Comparison of ENCODE assay signal across 16 cellular contexts in genomic region chr2:108633379-108633778, GRCh38.
DNase-seq lines count a peak whose midpoint lies in the region; ATAC-seq and TF ChIP-seq lines count a peak whose summit lies in the region.
"Had no signal": no experiment of that assay in that cellular context is flagged by ENCODE, and none has a peak within 500 bp of the region (broad histone marks: within the 10 kb centered on the region; RNA-seq: fewer than 3 reads in every experiment).

No MANE protein-coding gene starts in this region.

- H3K27me3 ChIP-seq in OCI-LY1 (ENCODE audit: insufficient read depth, low read length) (no peaks in the 10 kb centered on the region), upper lobe of left lung (no peaks in the 10 kb centered on the region)
- H3K27me3 ChIP-seq: brain microvascular endothelial cell had no signal

- peaks cover 52% of the 10 kb centered on the region for H3K79me2 ChIP-seq in OCI-LY1 (ENCODE audit: insufficient read depth, low read length)

- H3K4me1 ChIP-seq in OCI-LY1 (ENCODE audit: insufficient read depth, low read length, severe bottlenecking), result peaks cover 91% of the 10 kb centered on the region
- H3K4me1 ChIP-seq in upper lobe of left lung, result peaks cover 54 to 68% (median 63%) of the 10 kb centered on the region in 4 donors

- no peak for DNase-seq in activated T-cell treated with anti-CD3 and anti-CD28 coated beads, Interleukin-2, amount 50 U/mL, for 24 hours
- no peak for DNase-seq in activated T-cell treated with anti-CD3 and anti-CD28 coated beads for 4 hours
- DNase-seq in glutamatergic neuron, result no peak
- no peak for DNase-seq in upper lobe of left lung
- no peak for DNase-seq in coronary artery (ENCODE audit: low spot score)
- DNase-seq in GM19240 (ENCODE audit: insufficient read length, low spot score), result no peak
- DNase-seq: activated CD4-positive, alpha-beta T cell treated with anti-CD3 and anti-CD28 coated beads for 1 hour; activated CD8-positive, alpha-beta memory T cell treated with anti-CD3 and anti-CD28 coated beads, Interleukin-2, amount 50 U/mL, for 48 hours; activated naive CD4-positive, alpha-beta T cell treated with anti-CD3 and anti-CD28 coated beads, Interleukin-2, amount 50 U/mL, for 16 hours; brain microvascular endothelial cell; Karpas-422; left colon; NK-92 treated with Interleukin-12 subunit alpha and Interleukin-12 subunit beta, amount 100 ng/mL, for 24 hours had no signal

- H2AFZ ChIP-seq in OCI-LY1 (ENCODE audit: low read length), result no peak overlapping the region

- 60 to 71% methylated on average over 3 of the region's 3 CpGs for WGBS in upper lobe of left lung, 2 donors

- peak overlapping the region; percentile 51; the same call in 1 of the 2 replicates for H3K4me2 ChIP-seq in OCI-LY1 (ENCODE audit: low read length)

- no peak for TF ChIP-seq POLR2A in upper lobe of left lung (IDR thresholded peaks at IDR 0.05)

- no peak overlapping the region; the same call in 1 of the 2 replicates for H3K9ac ChIP-seq in OCI-LY1 (ENCODE audit: low read length)

- H3K4me3 Mint-ChIP-seq in activated T-cell treated with anti-CD3 and anti-CD28 coated beads, Interleukin-2, amount 50 U/mL, for 24 hours, result no peak overlapping the region
- H3K4me3 Mint-ChIP-seq in glutamatergic neuron (ENCODE audit: unreplicated experiment), result no peak overlapping the region
- H3K4me3 Mint-ChIP-seq: T-helper 1 cell treated with Interleukin-12 subunit alpha and Interleukin-12 subunit beta and Interleukin-4 antibody, amounts not matched to agents 30 μg/mL and 1 μg/mL, for 36 hours had no signal

- no peak for ATAC-seq in upper lobe of left lung (ENCODE audit: low FRiP score in 2 of 2)
- no peak for ATAC-seq in GM21786 (IDR thresholded peaks at IDR 0.05; ENCODE audit: unreplicated experiment)

- no peak for TF ChIP-seq EP300 in upper lobe of left lung (IDR thresholded peaks at IDR 0.05)

- peaks cover 10% of the 10 kb centered on the region for H3K36me3 Mint-ChIP-seq in activated T-cell treated with anti-CD3 and anti-CD28 coated beads, Interleukin-2, amount 50 U/mL, for 24 hours (ENCODE audit: low read depth)
- H3K36me3 Mint-ChIP-seq in glutamatergic neuron (ENCODE audit: unreplicated experiment), result no peaks in the 10 kb centered on the region

- H4K20me1 ChIP-seq in OCI-LY1 (ENCODE audit: insufficient read depth, low read length), result no peaks in the 10 kb centered on the region

- no peaks in the 10 kb centered on the region for H3K9me3 Mint-ChIP-seq in activated T-cell treated with anti-CD3 and anti-CD28 coated beads, Interleukin-2, amount 50 U/mL, for 24 hours
- H3K9me3 Mint-ChIP-seq in glutamatergic neuron (ENCODE audit: unreplicated experiment), result peaks cover 4% of the 10 kb centered on the region
- H3K9me3 Mint-ChIP-seq: T-helper 1 cell treated with Interleukin-12 subunit alpha and Interleukin-12 subunit beta and Interleukin-4 antibody, amounts not matched to agents 30 μg/mL and 1 μg/mL, for 36 hours had no signal

- H3K4me3 ChIP-seq in OCI-LY1 (ENCODE audit: low read depth, low read length, poor library complexity, severe bottlenecking) (no peak overlapping the region), upper lobe of left lung (no peak overlapping the region), coronary artery (no peak overlapping the region)

- H3F3A ChIP-seq in OCI-LY1 (ENCODE audit: insufficient read depth, low read length), result no peaks in the 10 kb centered on the region

- H3K36me3 ChIP-seq in OCI-LY1 (ENCODE audit: insufficient read depth, low read length), result peaks cover 3% of the 10 kb centered on the region; the same call in 1 of the 2 replicates
- no peaks in the 10 kb centered on the region for H3K36me3 ChIP-seq in upper lobe of left lung
- H3K36me3 ChIP-seq: brain microvascular endothelial cell had no signal

- no peaks in the 10 kb centered on the region for H3K9me2 ChIP-seq in OCI-LY1 (ENCODE audit: low read depth, low read length)

- H3K27ac ChIP-seq in OCI-LY1 (ENCODE audit: low read depth, low read length, poor library complexity, severe bottlenecking) (peak overlapping the region; percentile 82), upper lobe of left lung (peak overlapping the region in 3 of 4 donors; percentile 12 to 72 (median 69)), coronary artery (no peak overlapping the region)
- H3K27ac ChIP-seq: brain microvascular endothelial cell had no signal

- H3K4me1 Mint-ChIP-seq in activated T-cell treated with anti-CD3 and anti-CD28 coated beads, Interleukin-2, amount 50 U/mL, for 24 hours (ENCODE audit: low read depth), result peaks cover 87% of the 10 kb centered on the region
- H3K4me1 Mint-ChIP-seq in glutamatergic neuron (ENCODE audit: low read depth, unreplicated experiment), result peaks cover 44% of the 10 kb centered on the region

- no peaks in the 10 kb centered on the region for H3K27me3 Mint-ChIP-seq in activated T-cell treated with anti-CD3 and anti-CD28 coated beads, Interleukin-2, amount 50 U/mL, for 24 hours
- no peaks in the 10 kb centered on the region for H3K27me3 Mint-ChIP-seq in glutamatergic neuron (ENCODE audit: unreplicated experiment)

- TF ChIP-seq CTCF in OCI-LY1 (IDR thresholded peaks at IDR 0.05; ENCODE audit: low read length), result no peak
- no peak for TF ChIP-seq CTCF in glutamatergic neuron (IDR thresholded peaks at IDR 0.05; ENCODE audit: partially characterized antibody, unreplicated experiment)
- no peak for TF ChIP-seq CTCF in upper lobe of left lung (IDR thresholded peaks at IDR 0.05)
- TF ChIP-seq CTCF in coronary artery (IDR thresholded peaks at IDR 0.05), result no peak

- H3K27ac Mint-ChIP-seq in activated T-cell treated with anti-CD3 and anti-CD28 coated beads, Interleukin-2, amount 50 U/mL, for 24 hours, result peak overlapping the region; percentile 72
- H3K27ac Mint-ChIP-seq in glutamatergic neuron (ENCODE audit: unreplicated experiment), result peak overlapping the region; percentile 28

- H3K9me3 ChIP-seq in OCI-LY1 (ENCODE audit: low read length) (no peaks in the 10 kb centered on the region), upper lobe of left lung (no peaks in the 10 kb centered on the region)

Comparison
In these comparisons a context has a peak if more than half of its experiments do, and no peak if none do; other contexts are left out.
1. H3K27ac ChIP-seq: peak in OCI-LY1 (single experiment) and upper lobe of left lung (3 of 4); none in coronary artery (0 of 2).